In genomic region chr19:45038931-45039893, GRCh38 we compare ENCODE assay signal across 8 cellular contexts. TPM values are rescaled to one million over a fixed set of nuclear protein-coding genes. Genes with fewer than 3 reads are reported as not detected.
A peak's percentile ranks its signal among the peaks of the same experiment; 100 is the strongest.
DNase-seq lines count a peak whose midpoint lies in the region; ATAC-seq, FAIRE-seq and TF ChIP-seq lines count a peak whose summit lies in the region.

Gene CLASRP, plus strand, starts transcription at chr19:45039045. Its CDS starts 1,168 bp downstream, at chr19:45040213.

- H3K4me3 ChIP-seq in GM12865 (ENCODE audit: low read depth, low read length) = peak within 1 kb of the TSS; percentile 66

- ATAC-seq in HG02763 (IDR thresholded peaks at IDR 0.05; ENCODE audit: unreplicated experiment) (peak; percentile 81), left ventricle myocardium superior (peak; percentile 99)

- FAIRE-seq in urothelium cell line (lab: Jason Lieb, UNC) = no peak

- TF ChIP-seq CTCF in GM12865 (IDR thresholded peaks at IDR 0.05; ENCODE audit: insufficient read depth, low read depth, low read length, missing control alignments) = no peak

- intact Hi-C loops in left ventricle myocardium superior (cut with micrococcal nuclease) = no loop called here

- DNase-seq in GM12865 (ENCODE audit: low read depth) = peak; percentile 91
- DNase-seq in NCI-H1436 treated with DMSO at 0.1 percent for 48 hours (lab: John Stamatoyannopoulos, UW) = peak; percentile 33
- DNase-seq in T-helper 2 cell = peak; percentile 77 to 91 (median 82)
- DNase-seq in amygdala (lab: John Stamatoyannopoulos, UW) = peak; percentile 16 to 92 (median 78)
- DNase-seq in left ventricle myocardium superior = peak; percentile 95
- peak; percentile 45 for DNase-seq in pulmonary artery endothelial cell (ENCODE audit: low read depth, low spot score)
- DNase-seq in urothelium cell line (ENCODE audit: low spot score) = peak; percentile 95

RNA-seq across cellular contexts. Expression of gene CLASRP, which starts in this region (rescaled TPM):
- total RNA-seq in left ventricle myocardium superior = 33.9 TPM
- total RNA-seq in pulmonary artery endothelial cell = 11.0 and 13.3 TPM in 2 replicates

Comparison
In these comparisons a context has a peak if more than half of its experiments do, and no peak if none do; other contexts are left out.
1. Peak in every context shown above with its lines: DNase-seq, ATAC-seq and H3K4me3 ChIP-seq.
2. DNase-seq: peak in every context shown above with its lines; median percentile 95 in left ventricle myocardium superior; 95 in urothelium cell line; 91 in GM12865; 82 in T-helper 2 cell; 78 in amygdala; 45 in pulmonary artery endothelial cell; 33 in NCI-H1436 treated with DMSO at 0.1 percent for 48 hours.